ENCODE assay signal across 8 cellular contexts in genomic region chr10:27745719-27746363, GRCh38. TPM values are rescaled to one million over a fixed set of nuclear protein-coding genes. Genes with fewer than 3 reads are reported as not detected.
DNase-seq lines count a peak whose midpoint lies in the region; ATAC-seq, FAIRE-seq and TF ChIP-seq lines count a peak whose summit lies in the region.

Gene MKX (minus strand): TSS chr10:27745819. CDS start chr10:27743415, 2,404 bp downstream.

- peak within 1 kb of the TSS; percentile 39; the same call in 1 of the 2 replicates for H3K9ac ChIP-seq in HUES64 (ENCODE audit: low read depth, low read length)

- intact Hi-C loops in right cardiac atrium (cut with DNase I), result loop anchor here in 1 of 4 donors (10.0 kb wide), 1 partner anchor 439 kb away; no protein-coding TSS in a partner anchor

- H3K27ac ChIP-seq in HUES64 (ENCODE audit: low read depth, low read length) (no peak within 1 kb of the TSS), right cardiac atrium (ENCODE audit: low read length) (no peak within 1 kb of the TSS)

- FAIRE-seq in HTR-8/SVneo (lab: Jason Lieb, UNC), result no peak

- DNase-seq in AG08396 (ENCODE audit: low spot score) (peak; percentile 43), right cardiac atrium (peak; percentile 39 to 73 (median 62)), retinal pigment epithelial cell (ENCODE audit: low read depth) (no peak), HTR-8/SVneo (ENCODE audit: insufficient read length, low spot score) (no peak), C1 segment of cervical spinal cord (lab: John Stamatoyannopoulos, UW) (no peak)
- peak; percentile 38 for DNase-seq in activated naive CD4-positive, alpha-beta T cell treated with Interleukin-2 at 50 U/mL for 16 hours

- peaks cover 8% of the 10 kb centered on the region for H3K4me1 ChIP-seq in HUES64 (ENCODE audit: insufficient read depth, low read length)
- no peaks in the 10 kb centered on the region for H3K4me1 ChIP-seq in right cardiac atrium (ENCODE audit: control insufficient read depth, insufficient read depth, low read length)

- H3K27me3 ChIP-seq in HUES64 (ENCODE audit: insufficient read depth, low read length) (peaks cover 100% of the 10 kb centered on the region), right cardiac atrium (ENCODE audit: control insufficient read depth, insufficient read depth) (no peaks in the 10 kb centered on the region)

- no peak for ATAC-seq in right cardiac atrium
- ATAC-seq in HG03045 (IDR thresholded peaks at IDR 0.05; ENCODE audit: unreplicated experiment), result no peak

- no peaks in the 10 kb centered on the region for H3K36me3 ChIP-seq in HUES64 (ENCODE audit: insufficient read depth, low read length)

- peak within 1 kb of the TSS; percentile 66 for H3K4me3 ChIP-seq in HUES64 (ENCODE audit: low read length)
- H3K4me3 ChIP-seq in right cardiac atrium (ENCODE audit: low read length), result peak within 1 kb of the TSS; percentile 39
- peak within 1 kb of the TSS; percentile 31 for H3K4me3 ChIP-seq in retinal pigment epithelial cell (ENCODE audit: low read length)

- TF ChIP-seq CTCF in retinal pigment epithelial cell (conservative IDR thresholded peaks at IDR 0.05; ENCODE audit: low read depth, low read length), result no peak

- H3K9me3 ChIP-seq in HUES64 (ENCODE audit: insufficient read depth, low read depth, low read length) (no peaks in the 10 kb centered on the region), right cardiac atrium (ENCODE audit: control insufficient read depth, low read length) (no peaks in the 10 kb centered on the region)

- under 1% methylated on average over 72 of the region's 72 CpGs for WGBS in HUES64
- WGBS in right cardiac atrium, result 2% methylated on average over 72 of the region's 72 CpGs

RNA-seq across cellular contexts. Expression of gene MKX, which starts in this region (rescaled TPM):
- 0.30 TPM for polyA plus RNA-seq in HUES64 (2013, experiment 1 of 2)
- polyA plus RNA-seq in HUES64 (2013, experiment 2 of 2), result 0.38 TPM
- total RNA-seq in right cardiac atrium, result under 1 TPM; 0.15 to 0.47 (median 0.26) TPM
- 0.18 TPM for polyA plus RNA-seq in right cardiac atrium

Comparison
In these comparisons a context has a peak if more than half of its experiments do, and no peak if none do; other contexts are left out.
1. Peak in DNase-seq and H3K4me3 ChIP-seq in right cardiac atrium; RNA of the gene not detected or under 1 TPM.
2. DNase-seq: peak in AG08396 (single experiment) and activated naive CD4-positive, alpha-beta T cell treated with Interleukin-2 at 50 U/mL for 16 hours (single experiment); none in retinal pigment epithelial cell (single experiment), HTR-8/SVneo (single experiment) and C1 segment of cervical spinal cord (0 of 14).
3. Peak in every context shown above with its lines, with median percentiles within 50 percentile points of each other: H3K4me3 ChIP-seq.